ENCODE assay signal across 19 cellular contexts in genomic region chr1:111599781-111600180, GRCh38. TPM values are rescaled to one million over a fixed set of nuclear protein-coding genes. Genes with fewer than 3 reads are reported as not detected.
DNase-seq lines count a peak whose midpoint lies in the region; ATAC-seq and TF ChIP-seq lines count a peak whose summit lies in the region.
"Had no signal": no experiment of that assay in that cellular context is flagged by ENCODE, and none has a peak within 500 bp of the region (broad histone marks: within the 10 kb centered on the region; RNA-seq: fewer than 3 reads in every experiment).

No MANE protein-coding gene starts in this region.

- peak overlapping the region; percentile 87 to 99 for H3K27ac Mint-ChIP-seq in activated naive CD4-positive, alpha-beta T cell treated with anti-CD3 and anti-CD28 coated beads, Interleukin-2, amount 50 U/mL, for 72 hours
- H3K27ac Mint-ChIP-seq: neural progenitor cell had no signal

- peak; percentile 69 for DNase-seq in activated effector memory CD4-positive, alpha-beta T cell treated with anti-CD3 and anti-CD28 coated beads, Interleukin-2, amount 50 U/mL, for 16 hours
- no peak for DNase-seq in activated effector memory CD4-positive, alpha-beta T cell treated with Interleukin-2 at 50 U/mL for 16 hours
- DNase-seq in OCI-M1 (lab: John Stamatoyannopoulos, UW) = peak; percentile 76
- no peak for DNase-seq in activated naive CD4-positive, alpha-beta T cell treated with anti-CD3 and anti-CD28 coated beads, Interleukin-2, amount 50 U/mL, for 72 hours (ENCODE audit: low spot score in 2 of 2)
- no peak for DNase-seq in sigmoid colon
- DNase-seq in HT-29 (ENCODE audit: low spot score) = no peak
- no peak for DNase-seq in SIG-M5 (lab: John Stamatoyannopoulos, UW)
- DNase-seq: ACHN; brain microvascular endothelial cell; DMS 273 treated with DMSO at 0.1 percent for 48 hours; effector CD4-positive, alpha-beta T cell; left ventricle myocardium inferior; MV-4-11; NCI-H2171; Right ventricle myocardium superior; testis had no signal

- H3K27me3 ChIP-seq in sigmoid colon = no peaks in the 10 kb centered on the region
- H3K27me3 ChIP-seq: brain microvascular endothelial cell, neural progenitor cell, testis had no signal

- H3K36me3 ChIP-seq in sigmoid colon = no peaks in the 10 kb centered on the region
- H3K36me3 ChIP-seq: brain microvascular endothelial cell, left ventricle myocardium inferior, neural progenitor cell had no signal

- no peak for ATAC-seq in activated naive CD4-positive, alpha-beta T cell treated with anti-CD3 and anti-CD28 coated beads, Interleukin-2, amount 50 U/mL, for 72 hours
- no peak for ATAC-seq in GM18873 (IDR thresholded peaks at IDR 0.05; ENCODE audit: low FRiP score, unreplicated experiment)

- no peak for TF ChIP-seq EP300 in sigmoid colon (IDR thresholded peaks at IDR 0.05)

- H3K9me3 ChIP-seq in sigmoid colon = no peaks in the 10 kb centered on the region
- H3K9me3 ChIP-seq: left ventricle myocardium inferior, testis had no signal

- TF ChIP-seq CTCF in sigmoid colon (IDR thresholded peaks at IDR 0.05) = no peak

- H3K27ac ChIP-seq in sigmoid colon = peak overlapping the region in 3 of 4 donors; percentile 74 to 88 (median 84)
- H3K27ac ChIP-seq: brain microvascular endothelial cell, left ventricle myocardium inferior, neural progenitor cell, testis, VCaP had no signal

- no peak overlapping the region for H3K4me3 ChIP-seq in sigmoid colon
- H3K4me3 ChIP-seq: left ventricle myocardium inferior, neural progenitor cell, testis had no signal

- peaks cover 0 to 84% (median 66%) of the 10 kb centered on the region in 4 donors for H3K4me1 ChIP-seq in sigmoid colon
- H3K4me1 ChIP-seq: neural progenitor cell, testis had no signal

- peaks cover 3 to 6% of the 10 kb centered on the region in 2 donors for H3K9me3 Mint-ChIP-seq in activated naive CD4-positive, alpha-beta T cell treated with anti-CD3 and anti-CD28 coated beads, Interleukin-2, amount 50 U/mL, for 72 hours
- H3K9me3 Mint-ChIP-seq: neural progenitor cell had no signal

- 73 to 87% methylated on average over 6 of the region's 6 CpGs for WGBS in sigmoid colon, 2 donors

- H3K36me3 Mint-ChIP-seq in activated naive CD4-positive, alpha-beta T cell treated with anti-CD3 and anti-CD28 coated beads, Interleukin-2, amount 50 U/mL, for 72 hours = peaks cover 0 to 12% of the 10 kb centered on the region in 2 donors
- H3K36me3 Mint-ChIP-seq: neural progenitor cell had no signal

- no peak for TF ChIP-seq POLR2A in sigmoid colon (IDR thresholded peaks at IDR 0.05)

- intact Hi-C loops in sigmoid colon (cut with DNase I) = no loop called here

RNA-seq across cellular contexts. Expression of gene RAP1A, which starts 19.8 kb away (rescaled TPM):
- total RNA-seq in activated naive CD4-positive, alpha-beta T cell treated with anti-CD3 and anti-CD28 coated beads, Interleukin-2, amount 50 U/mL, for 72 hours = 100 to 1,000 TPM; 126 to 165 TPM
- total RNA-seq in sigmoid colon = 100 to 1,000 TPM; 213 to 381 (median 301) TPM
- polyA plus RNA-seq in sigmoid colon = 100 to 1,000 TPM in 2 of 3 donors, 10 to 100 TPM in 1; 87.5 to 205 (median 178) TPM
- 4.1 and 4.2 TPM in 2 replicates for total RNA-seq in HT-29 (2014; rRNA removed; shearing (Covaris generic))

Comparison
In these comparisons a context has a peak if more than half of its experiments do, and no peak if none do; other contexts are left out.
1. DNase-seq: peak in activated effector memory CD4-positive, alpha-beta T cell treated with anti-CD3 and anti-CD28 coated beads, Interleukin-2, amount 50 U/mL, for 16 hours (single experiment) and OCI-M1 (single experiment); none in activated effector memory CD4-positive, alpha-beta T cell treated with Interleukin-2 at 50 U/mL for 16 hours (single experiment), activated naive CD4-positive, alpha-beta T cell treated with anti-CD3 and anti-CD28 coated beads, Interleukin-2, amount 50 U/mL, for 72 hours (0 of 2), sigmoid colon (single experiment), HT-29 (single experiment) and SIG-M5 (single experiment).
2. RNA of gene RAP1A, which starts 19.8 kb away (total RNA-seq): 213 to 381 TPM in sigmoid colon and 126 to 165 TPM in activated naive CD4-positive, alpha-beta T cell treated with anti-CD3 and anti-CD28 coated beads, Interleukin-2, amount 50 U/mL, for 72 hours; 4.1 to 4.2 TPM in HT-29; every median in the first group is over 10 times any median in the second.